Comparison of ENCODE assay signal across 21 cellular contexts in genomic region chr11:78038697-78039313, GRCh38. TPM values are rescaled to one million over a fixed set of nuclear protein-coding genes. Genes with fewer than 3 reads are reported as not detected.
DNase-seq lines count a peak whose midpoint lies in the region; ATAC-seq, FAIRE-seq and TF ChIP-seq lines count a peak whose summit lies in the region.
"Had no signal": no experiment of that assay in that cellular context is flagged by ENCODE, and none has a peak within 500 bp of the region (broad histone marks: within the 10 kb centered on the region; RNA-seq: fewer than 3 reads in every experiment).

No MANE protein-coding gene starts in this region.

- CTCF ChIA-PET in Caco-2 (lab: Charles Lee): no interaction called here

- H3K27me3 Mint-ChIP-seq in astrocyte (ENCODE audit: low read depth, unreplicated experiment) (peaks cover 5% of the 10 kb centered on the region), Caco-2 (ENCODE audit: insufficient read depth, unreplicated experiment) (no peaks in the 10 kb centered on the region), glutamatergic neuron (ENCODE audit: unreplicated experiment) (peaks cover 5% of the 10 kb centered on the region)
- H3K27me3 Mint-ChIP-seq: stimulated activated naive CD8-positive, alpha-beta T cell treated with anti-CD3 and anti-CD28 coated beads, Interleukin-15, amount 100 ng/mL, for 72 hours had no signal

- TF ChIP-seq CTCF in astrocyte (IDR thresholded peaks at IDR 0.05; ENCODE audit: insufficient read depth, low read depth, low read length) (no peak), right lobe of liver (IDR thresholded peaks at IDR 0.05) (no peak), transverse colon (IDR thresholded peaks at IDR 0.05) (no peak), Caco-2 (IDR thresholded peaks at IDR 0.05; ENCODE audit: insufficient read depth in 1 of 2, low read depth in 1 of 2, low read length in 1 of 2, severe bottlenecking in 1 of 2, unreplicated experiment in 1 of 2) (no peak), glutamatergic neuron (IDR thresholded peaks at IDR 0.05; ENCODE audit: partially characterized antibody, unreplicated experiment) (no peak)

- H3K9ac ChIP-seq in astrocyte (ENCODE audit: low read length): no peak overlapping the region

- peak; percentile 46 to 72 (median 62) for ATAC-seq in right lobe of liver
- ATAC-seq: gastroesophageal sphincter had no signal

- peak; percentile 12 for TF ChIP-seq POLR2A in right lobe of liver (IDR thresholded peaks at IDR 0.05)
- no peak for TF ChIP-seq POLR2A in transverse colon (IDR thresholded peaks at IDR 0.05)

- WGBS in right lobe of liver (ENCODE audit: insufficient coverage, low coverage, low lambda C conversion rate, missing lambda C conversion rate): 36% methylated on average over 6 of the region's 8 CpGs
- WGBS in transverse colon (ENCODE audit: low coverage in 1 of 2), 2 donors: 51 to 74% methylated on average over 3 to 8 of the region's 8 CpGs

- intact Hi-C loops in right lobe of liver (cut with DNase I) (no loop called here), transverse colon (cut with DNase I; ENCODE audit: low total_unique reads) (no loop called here), Caco-2 (cut with micrococcal nuclease; ENCODE audit: unreplicated experiment) (no loop called here)

- H3K4me3 ChIP-seq in astrocyte (ENCODE audit: insufficient read depth, low read depth, low read length) (no peak overlapping the region), right lobe of liver (no peak overlapping the region), transverse colon (no peak overlapping the region), Caco-2 (ENCODE audit: low read depth, low read length) (no peak overlapping the region)
- H3K4me3 ChIP-seq: gastroesophageal sphincter had no signal

- H3K4me1 Mint-ChIP-seq in astrocyte (ENCODE audit: low read depth, unreplicated experiment) (peaks cover 11% of the 10 kb centered on the region), Caco-2 (ENCODE audit: low read depth, unreplicated experiment) (peaks cover 15% of the 10 kb centered on the region), glutamatergic neuron (ENCODE audit: low read depth, unreplicated experiment) (peaks cover 3% of the 10 kb centered on the region)

- H3K36me3 Mint-ChIP-seq in astrocyte (ENCODE audit: low read depth, unreplicated experiment) (peaks cover 3% of the 10 kb centered on the region), Caco-2 (ENCODE audit: insufficient read depth, unreplicated experiment) (no peaks in the 10 kb centered on the region), glutamatergic neuron (ENCODE audit: unreplicated experiment) (no peaks in the 10 kb centered on the region)
- H3K36me3 Mint-ChIP-seq: activated naive CD4-positive, alpha-beta T cell treated with anti-CD3 and anti-CD28 coated beads, Interleukin-2, amount 10 ng/mL, durations not matched to agents 7 days and 5 days had no signal

- H3K79me2 ChIP-seq in astrocyte (ENCODE audit: insufficient read depth, low read length): no peaks in the 10 kb centered on the region

- peaks cover 22% of the 10 kb centered on the region for H3K4me1 ChIP-seq in astrocyte (ENCODE audit: insufficient read depth, low read length)
- peaks cover 0 to 41% (median 16%) of the 10 kb centered on the region in 4 donors for H3K4me1 ChIP-seq in right lobe of liver
- H3K4me1 ChIP-seq in transverse colon: peaks cover 20 to 38% (median 35%) of the 10 kb centered on the region in 4 donors
- no peaks in the 10 kb centered on the region for H3K4me1 ChIP-seq in Caco-2

- no peak overlapping the region for H2AFZ ChIP-seq in astrocyte (ENCODE audit: low read depth, low read length)

- no peaks in the 10 kb centered on the region for H3K9me3 ChIP-seq in astrocyte (ENCODE audit: insufficient read depth, low read depth, low read length)
- H3K9me3 ChIP-seq in right lobe of liver: no peaks in the 10 kb centered on the region
- H3K9me3 ChIP-seq in transverse colon: no peaks in the 10 kb centered on the region
- H3K9me3 ChIP-seq in Caco-2: no peaks in the 10 kb centered on the region
- H3K9me3 ChIP-seq: gastroesophageal sphincter had no signal

- BruUV-seq in Caco-2 (replicated peaks; lab: Mats Ljungman, UMichigan): no TSS peak

- no peaks in the 10 kb centered on the region for H4K20me1 ChIP-seq in astrocyte (ENCODE audit: insufficient read depth, low read length)

- no peaks in the 10 kb centered on the region for H3K9me3 Mint-ChIP-seq in astrocyte (ENCODE audit: unreplicated experiment)
- no peaks in the 10 kb centered on the region for H3K9me3 Mint-ChIP-seq in Caco-2 (ENCODE audit: unreplicated experiment)
- no peaks in the 10 kb centered on the region for H3K9me3 Mint-ChIP-seq in glutamatergic neuron (ENCODE audit: unreplicated experiment)
- H3K9me3 Mint-ChIP-seq: activated naive CD4-positive, alpha-beta T cell treated with anti-CD3 and anti-CD28 coated beads, Interleukin-2, amount 10 ng/mL, durations not matched to agents 7 days and 5 days; memory B cell; stimulated activated naive CD8-positive, alpha-beta T cell treated with anti-CD3 and anti-CD28 coated beads, Interleukin-15, amount 100 ng/mL, for 72 hours had no signal

- H3K27ac Mint-ChIP-seq in astrocyte (ENCODE audit: unreplicated experiment) (no peak overlapping the region), Caco-2 (ENCODE audit: unreplicated experiment) (no peak overlapping the region), glutamatergic neuron (ENCODE audit: unreplicated experiment) (no peak overlapping the region)
- H3K27ac Mint-ChIP-seq: activated naive CD4-positive, alpha-beta T cell treated with anti-CD3 and anti-CD28 coated beads, Interleukin-2, amount 10 ng/mL, durations not matched to agents 7 days and 5 days had no signal

- in situ Hi-C loops in transverse colon (cut with MboI; ENCODE audit: low pct_ligation_motif_present in 1 of 4, low pct_unique_long_range_greater_than_20kb in 1 of 4, low sequenced_read_pairs in 3 of 4): no loop called here

- POLR2A ChIA-PET in Caco-2 (lab: Charles Lee): no interaction called here

- H3K27me3 ChIP-seq in astrocyte (ENCODE audit: insufficient read depth, low read length) (no peaks in the 10 kb centered on the region), right lobe of liver (no peaks in the 10 kb centered on the region), transverse colon (no peaks in the 10 kb centered on the region), Caco-2 (replicated peaks; ENCODE audit: control insufficient read depth, insufficient read depth, low read length) (no peaks in the 10 kb centered on the region)
- H3K27me3 ChIP-seq: gastroesophageal sphincter had no signal

- no peak for TF ChIP-seq EP300 in transverse colon (IDR thresholded peaks at IDR 0.05; ENCODE audit: low read depth)

- peak; percentile 32 for DNase-seq in NCI-H2029 (lab: John Stamatoyannopoulos, UW)
- DNase-seq in NCI-H2029 treated with DMSO at 0.1 percent for 48 hours (lab: John Stamatoyannopoulos, UW): no peak
- DNase-seq in astrocyte (ENCODE audit: low read depth): peak; percentile 39
- DNase-seq in right lobe of liver: peak; percentile 67 to 73 (median 72)
- peak; percentile 80 for DNase-seq in transverse colon
- DNase-seq in putamen (ENCODE audit: low spot score): no peak
- no peak for DNase-seq in Caco-2
- no peak for DNase-seq in glutamatergic neuron
- DNase-seq: activated CD8-positive, alpha-beta memory T cell treated with anti-CD3 and anti-CD28 coated beads, Interleukin-2, amount 50 U/mL, for 48 hours; activated naive CD4-positive, alpha-beta T cell treated with anti-CD3 and anti-CD28 coated beads, Interleukin-2, amount 10 ng/mL, durations not matched to agents 7 days and 5 days; GDM1; KBM-7; NCI-H1436; NCI-H524 treated with DMSO at 0.1 percent for 48 hours; nucleus accumbens; stimulated activated naive CD8-positive, alpha-beta T cell treated with anti-CD3 and anti-CD28 coated beads, Interleukin-15, amount 100 ng/mL, for 72 hours had no signal

- no peak for FAIRE-seq in astrocyte (lab: Jason Lieb, UNC)
- FAIRE-seq: A204.1, bronchial epithelial cell had no signal

- H3K36me3 ChIP-seq in astrocyte (ENCODE audit: insufficient read depth, low read length) (no peaks in the 10 kb centered on the region), right lobe of liver (no peaks in the 10 kb centered on the region), transverse colon (no peaks in the 10 kb centered on the region), Caco-2 (ENCODE audit: control insufficient read depth, insufficient read depth, low read length) (no peaks in the 10 kb centered on the region)
- H3K36me3 ChIP-seq: gastroesophageal sphincter had no signal

- H3K4me3 Mint-ChIP-seq in astrocyte (ENCODE audit: unreplicated experiment) (no peak overlapping the region), Caco-2 (ENCODE audit: unreplicated experiment) (no peak overlapping the region), glutamatergic neuron (ENCODE audit: unreplicated experiment) (no peak overlapping the region)
- H3K4me3 Mint-ChIP-seq: activated naive CD4-positive, alpha-beta T cell treated with anti-CD3 and anti-CD28 coated beads, Interleukin-2, amount 10 ng/mL, durations not matched to agents 7 days and 5 days; memory B cell had no signal

- no peak overlapping the region for H3K27ac ChIP-seq in astrocyte (ENCODE audit: low read depth, low read length)
- peak overlapping the region; percentile 29 to 74 (median 33) for H3K27ac ChIP-seq in right lobe of liver
- H3K27ac ChIP-seq in transverse colon: peak overlapping the region; percentile 67 to 78 (median 76)

- no peak overlapping the region for H3K4me2 ChIP-seq in astrocyte (ENCODE audit: low read length)

RNA-seq across cellular contexts. Expression of gene KCTD14, which starts 15.7 kb away (rescaled TPM):
- total RNA-seq in astrocyte: 1.0 and 1.1 TPM in 2 replicates
- 10 to 100 TPM in 1 of 6 experiments, 1 to 10 TPM in 5; 4.8 to 12.1 (median 6.3) TPM for total RNA-seq in right lobe of liver
- 1 to 10 TPM; 1.2 to 8.6 (median 5.1) TPM for total RNA-seq in transverse colon
- 8.2 and 9.1 TPM in 2 replicates for total RNA-seq in Caco-2 (2022)
- 0.32 TPM for total RNA-seq in glutamatergic neuron (ENCODE audit: unreplicated experiment)

RNA-seq across cellular contexts. Expression of gene THRSP, which starts 24.9 kb away (rescaled TPM):
- total RNA-seq in astrocyte: not detected in 2 replicates
- 10 to 100 TPM in 4 of 6 experiments, 1 to 10 TPM in 2; 3.0 to 92.0 (median 40.1) TPM for total RNA-seq in right lobe of liver
- not detected for total RNA-seq in transverse colon
- 0.25 TPM in 1 of 2 replicates, not detected in the other for total RNA-seq in Caco-2 (2022)
- not detected for total RNA-seq in glutamatergic neuron (ENCODE audit: unreplicated experiment)
- total RNA-seq: bronchial epithelial cell; T-helper 1 cell treated with Interleukin-12 subunit alpha and Interleukin-12 subunit beta and Interleukin-4 antibody, amounts not matched to agents 30 ng/mL and 1 ng/mL, for 36 hours had no signal

RNA-seq across cellular contexts. Expression of gene NDUFC2, which starts 40.9 kb away (rescaled TPM):
- 251 and 285 TPM in 2 replicates for total RNA-seq in astrocyte
- 100 to 1,000 TPM; 105 to 265 (median 183) TPM for total RNA-seq in right lobe of liver
- 100 to 1,000 TPM in 2 of 4 donors, 10 to 100 TPM in 1, 1 to 10 TPM in 1; 6.0 to 123 (median 68.4) TPM for total RNA-seq in transverse colon
- 732 and 805 TPM in 2 replicates for total RNA-seq in Caco-2 (2022)
- 221 TPM for total RNA-seq in glutamatergic neuron (ENCODE audit: unreplicated experiment)

RNA-seq across cellular contexts. Expression of gene INTS4, which starts 44.3 kb away (rescaled TPM):
- total RNA-seq in astrocyte (32.2 and 35.0 TPM in 2 replicates), right lobe of liver (10 to 100 TPM in 5 of 6 experiments, 1 to 10 TPM in 1; 8.3 to 19.0 (median 14.7) TPM), transverse colon (10 to 100 TPM in 3 of 4 donors, 1 to 10 TPM in 1; 3.8 to 45.9 (median 31.5) TPM), Caco-2 (2022) (86.7 and 88.7 TPM in 2 replicates), glutamatergic neuron (ENCODE audit: unreplicated experiment) (39.9 TPM)

Comparison
In these comparisons a context has a peak if more than half of its experiments do, and no peak if none do; other contexts are left out.
1. DNase-seq: peak in NCI-H2029 (single experiment), astrocyte (single experiment), right lobe of liver (3 of 3) and transverse colon (single experiment); none in NCI-H2029 treated with DMSO at 0.1 percent for 48 hours (single experiment), putamen (single experiment), Caco-2 (0 of 2) and glutamatergic neuron (single experiment).